Comparison of ENCODE assay signal across 9 cellular contexts in genomic region chr18:54981076-54981475, GRCh38. TPM values are rescaled to one million over a fixed set of nuclear protein-coding genes. Genes with fewer than 3 reads are reported as not detected.
"Had no signal": no experiment of that assay in that cellular context is flagged by ENCODE, and none has a peak within 500 bp of the region (broad histone marks: within the 10 kb centered on the region; RNA-seq: fewer than 3 reads in every experiment).

No MANE protein-coding gene starts in this region.

- DNase-seq: GM23248, GOT3, H7, HFFc6, KBM-7 had no signal

- H3K27ac ChIP-seq: GM23248, KMS-11 had no signal

- H3K4me3 ChIP-seq: GM23248, HAP-1 had no signal

- H3K9ac ChIP-seq: GM23248, KMS-11 had no signal

- H3K9me3 ChIP-seq: HAP-1 had no signal

- H3K36me3 ChIP-seq: HAP-1 had no signal

- H3K4me2 ChIP-seq: KMS-11 had no signal

- H3K4me1 ChIP-seq: HAP-1 had no signal

- ATAC-seq: HCT116 had no signal

- H2AFZ ChIP-seq: GM23248 had no signal

RNA-seq across cellular contexts. Expression of gene CCDC68, which starts 21.8 kb away (rescaled TPM):
- polyA plus RNA-seq: IgD-negative memory B cell had no signal
